Comparison of ENCODE assay signal across 23 cellular contexts in genomic region chr9:76521906-76522305, GRCh38.
DNase-seq lines count a peak whose midpoint lies in the region; ATAC-seq, FAIRE-seq and TF ChIP-seq lines count a peak whose summit lies in the region.
"Had no signal": no experiment of that assay in that cellular context is flagged by ENCODE, and none has a peak within 500 bp of the region (broad histone marks: within the 10 kb centered on the region; RNA-seq: fewer than 3 reads in every experiment).

No MANE protein-coding gene starts in this region.

- peak; percentile 38 for FAIRE-seq in GM12891 (lab: Jason Lieb, UNC)
- FAIRE-seq: urothelium cell line had no signal

- H3K9me3 ChIP-seq in RWPE2 (ENCODE audit: severe bottlenecking), result peaks cover 2% of the 10 kb centered on the region
- H3K9me3 ChIP-seq: colonic mucosa had no signal

- H3K27ac ChIP-seq in RWPE2 (ENCODE audit: poor library complexity, severe bottlenecking), result peak overlapping the region; percentile 34
- H3K27ac ChIP-seq: colonic mucosa had no signal

- H3K9me3 Mint-ChIP-seq in neural crest cell (no peaks in the 10 kb centered on the region), osteocyte (ENCODE audit: unreplicated experiment) (no peaks in the 10 kb centered on the region)
- no peaks in the 10 kb centered on the region for H3K9me3 Mint-ChIP-seq in activated naive CD8-positive, alpha-beta T cell treated with anti-CD3 and anti-CD28 coated beads, Interleukin-2, amount 50 U/mL, for 24 hours
- H3K9me3 Mint-ChIP-seq: activated T-helper 17 cell treated with anti-CD3 and anti-CD28 coated beads, Interleukin-2, amount 50 U/mL, for 72 hours; CD8-positive, alpha-beta T cell; T-cell had no signal

- no peak for TF ChIP-seq POLR2A in GM12891 (IDR thresholded peaks at IDR 0.05; ENCODE audit: low read depth, low read length)

- H3K36me3 Mint-ChIP-seq in neural crest cell (ENCODE audit: low read depth) (no peaks in the 10 kb centered on the region), osteocyte (ENCODE audit: unreplicated experiment) (peaks cover 3% of the 10 kb centered on the region)
- no peaks in the 10 kb centered on the region for H3K36me3 Mint-ChIP-seq in activated naive CD8-positive, alpha-beta T cell treated with anti-CD3 and anti-CD28 coated beads, Interleukin-2, amount 50 U/mL, for 24 hours (ENCODE audit: low read depth)
- H3K36me3 Mint-ChIP-seq: brain; CD8-positive, alpha-beta T cell had no signal

- H3K4me3 Mint-ChIP-seq in neural crest cell (no peak overlapping the region), osteocyte (ENCODE audit: unreplicated experiment) (no peak overlapping the region)
- H3K4me3 Mint-ChIP-seq in activated naive CD8-positive, alpha-beta T cell treated with anti-CD3 and anti-CD28 coated beads, Interleukin-2, amount 50 U/mL, for 24 hours, result no peak overlapping the region
- H3K4me3 Mint-ChIP-seq: activated T-helper 17 cell treated with anti-CD3 and anti-CD28 coated beads, Interleukin-2, amount 50 U/mL, for 72 hours; brain; CD8-positive, alpha-beta T cell; endodermal cell; T-cell had no signal

- H3K4me1 ChIP-seq in RWPE2 (ENCODE audit: insufficient read depth, poor library complexity, severe bottlenecking), result peaks cover 21% of the 10 kb centered on the region
- H3K4me1 ChIP-seq: colonic mucosa had no signal

- H3K27ac Mint-ChIP-seq in neural crest cell (ENCODE audit: unreplicated experiment) (peak overlapping the region; percentile 80), osteocyte (ENCODE audit: unreplicated experiment) (no peak overlapping the region)
- no peak overlapping the region for H3K27ac Mint-ChIP-seq in activated naive CD8-positive, alpha-beta T cell treated with anti-CD3 and anti-CD28 coated beads, Interleukin-2, amount 50 U/mL, for 24 hours
- H3K27ac Mint-ChIP-seq: activated T-helper 17 cell treated with anti-CD3 and anti-CD28 coated beads, Interleukin-2, amount 50 U/mL, for 72 hours; brain; CD8-positive, alpha-beta T cell; endodermal cell; T-cell had no signal

- H3K27me3 Mint-ChIP-seq in neural crest cell (ENCODE audit: low read depth) (no peaks in the 10 kb centered on the region), osteocyte (ENCODE audit: unreplicated experiment) (no peaks in the 10 kb centered on the region)
- no peaks in the 10 kb centered on the region for H3K27me3 Mint-ChIP-seq in activated naive CD8-positive, alpha-beta T cell treated with anti-CD3 and anti-CD28 coated beads, Interleukin-2, amount 50 U/mL, for 24 hours
- H3K27me3 Mint-ChIP-seq: activated T-helper 17 cell treated with anti-CD3 and anti-CD28 coated beads, Interleukin-2, amount 50 U/mL, for 72 hours had no signal

- H3K4me3 ChIP-seq in RWPE2 (ENCODE audit: severe bottlenecking), result no peak overlapping the region
- H3K4me3 ChIP-seq: colonic mucosa, lung had no signal

- TF ChIP-seq CTCF in RWPE2 (IDR thresholded peaks at IDR 0.05; ENCODE audit: poor library complexity, severe bottlenecking) (no peak), neural crest cell (conservative IDR thresholded peaks at IDR 0.05) (no peak), osteocyte (IDR thresholded peaks at IDR 0.05) (no peak)

- H3K27me3 ChIP-seq in RWPE2 (ENCODE audit: insufficient read depth, poor library complexity, severe bottlenecking), result no peaks in the 10 kb centered on the region
- H3K27me3 ChIP-seq: colonic mucosa had no signal

- no peak for ATAC-seq in RWPE2 (ENCODE audit: low read depth)
- ATAC-seq in activated naive CD8-positive, alpha-beta T cell treated with anti-CD3 and anti-CD28 coated beads, Interleukin-2, amount 50 U/mL, for 24 hours, result no peak
- ATAC-seq in GM21526 (IDR thresholded peaks at IDR 0.05; ENCODE audit: low FRiP score, unreplicated experiment), result no peak
- ATAC-seq: activated T-helper 17 cell treated with anti-CD3 and anti-CD28 coated beads, Interleukin-2, amount 50 U/mL, for 72 hours; CD8-positive, alpha-beta T cell; right cardiac atrium; T-cell had no signal

- no peaks in the 10 kb centered on the region for H3K36me3 ChIP-seq in RWPE2 (ENCODE audit: low read depth)
- H3K36me3 ChIP-seq: colonic mucosa had no signal

- DNase-seq in GM12891 (ENCODE audit: insufficient read length, low spot score), result no peak
- peak; percentile 73 for DNase-seq in NCI-H146 (lab: John Stamatoyannopoulos, UW)
- no peak for DNase-seq in RWPE2 (ENCODE audit: low spot score)
- DNase-seq in neural crest cell (ENCODE audit: low read depth, low spot score), result no peak
- DNase-seq in osteocyte (ENCODE audit: extremely low spot score, unreplicated experiment), result no peak
- DNase-seq in activated naive CD8-positive, alpha-beta T cell treated with anti-CD3 and anti-CD28 coated beads, Interleukin-2, amount 50 U/mL, for 24 hours, result no peak
- no peak for DNase-seq in NCI-H2171 treated with DMSO at 0.1 percent for 48 hours (lab: John Stamatoyannopoulos, UW)
- DNase-seq: activated CD4-positive, alpha-beta T cell treated with anti-CD3 and anti-CD28 coated beads for 48 hours; CD8-positive, alpha-beta T cell; colonic mucosa; endodermal cell; H7; head of caudate nucleus; NCI-H1048; NCI-H345; right cardiac atrium; substantia nigra; T-cell had no signal

- H3K4me1 Mint-ChIP-seq in neural crest cell, result peaks cover 7% of the 10 kb centered on the region
- H3K4me1 Mint-ChIP-seq in osteocyte (ENCODE audit: unreplicated experiment), result peaks cover 6% of the 10 kb centered on the region
- peaks cover 10% of the 10 kb centered on the region for H3K4me1 Mint-ChIP-seq in activated naive CD8-positive, alpha-beta T cell treated with anti-CD3 and anti-CD28 coated beads, Interleukin-2, amount 50 U/mL, for 24 hours
- H3K4me1 Mint-ChIP-seq: activated T-helper 17 cell treated with anti-CD3 and anti-CD28 coated beads, Interleukin-2, amount 50 U/mL, for 72 hours; brain; T-cell had no signal

TF ChIP-seq in GM12891, 5 proteins besides CTCF, POLR2A, EP300 and RAD21:
- TF ChIP-seq TAF1 (IDR thresholded peaks at IDR 0.05; ENCODE audit: low read depth, low read length) (no peak), POLR2AphosphoS5 (IDR thresholded peaks at IDR 0.05; ENCODE audit: low read depth, low read length) (no peak), PAX5 (IDR thresholded peaks at IDR 0.05; ENCODE audit: insufficient read depth, low read length, severe bottlenecking) (no peak), POU2F2 (IDR thresholded peaks at IDR 0.05; ENCODE audit: low read depth, low read length) (no peak)
